8 cellular contexts compared by ENCODE assay signal in genomic region chr1:169894424-169895145, GRCh38.
A peak's percentile ranks its signal among the peaks of the same experiment; 100 is the strongest.
DNase-seq lines count a peak whose midpoint lies in the region; ATAC-seq and TF ChIP-seq lines count a peak whose summit lies in the region.

No MANE protein-coding gene starts in this region.

- peak; percentile 57 for DNase-seq in NCI-H748 (lab: John Stamatoyannopoulos, UW; ENCODE audit: unreplicated experiment)
- DNase-seq in NCI-H748 treated with DMSO at 0.1 percent for 48 hours (lab: John Stamatoyannopoulos, UW), result no peak
- DNase-seq in iPS DF 6.9 (ENCODE audit: low read depth, low spot score), result no peak
- no peak for DNase-seq in NCI-H128 (lab: John Stamatoyannopoulos, UW; ENCODE audit: unreplicated experiment)
- DNase-seq in SIG-M5 (lab: John Stamatoyannopoulos, UW), result no peak

- H3K4me1 ChIP-seq in iPS DF 6.9 (ENCODE audit: control insufficient read depth, insufficient read depth, low read length) (peaks cover 4% of the 10 kb centered on the region; the same call in 1 of the 2 replicates), subcutaneous abdominal adipose tissue (ENCODE audit: control insufficient read depth in 5 of 5, insufficient read depth in 5 of 5, low read length in 5 of 5) (peaks cover 0 to 33% (median 28%) of the 10 kb centered on the region in 5 donors)

- no peak for ATAC-seq in GM21360 (IDR thresholded peaks at IDR 0.05; ENCODE audit: unreplicated experiment)

- H3K27me3 ChIP-seq in iPS DF 6.9 (ENCODE audit: control insufficient read depth, insufficient read depth, low read length), result no peaks in the 10 kb centered on the region
- H3K27me3 ChIP-seq in subcutaneous abdominal adipose tissue (ENCODE audit: control insufficient read depth in 5 of 5, insufficient read depth in 4 of 5, low read length in 5 of 5), result no peaks in the 10 kb centered on the region

- H3K27ac ChIP-seq in iPS DF 6.9 (ENCODE audit: low read length) (no peak overlapping the region), subcutaneous abdominal adipose tissue (ENCODE audit: low read depth, low read length) (peak overlapping the region; percentile 100)

- no CpG with 5 or more reads among the region's 15 CpGs for WGBS in iPS DF 6.9 (ENCODE audit: insufficient coverage, insufficient read length)

- peak overlapping the region in 4 of 5 donors; percentile 51 to 99 (median 96) for H3K9ac ChIP-seq in subcutaneous abdominal adipose tissue (ENCODE audit: low read length in 5 of 5)

- H3K4me3 ChIP-seq in WI38 (ENCODE audit: low read depth, low read length) (peak overlapping the region; percentile 74), iPS DF 6.9 (ENCODE audit: low read length) (peak overlapping the region; percentile 9; the same call in 1 of the 2 replicates), subcutaneous abdominal adipose tissue (ENCODE audit: low read depth in 1 of 5, low read length in 5 of 5) (peak overlapping the region; percentile 76 to 89 (median 84))

- no peaks in the 10 kb centered on the region for H3K9me3 ChIP-seq in iPS DF 6.9 (ENCODE audit: control insufficient read depth, insufficient read depth, low read length)
- no peaks in the 10 kb centered on the region for H3K9me3 ChIP-seq in subcutaneous abdominal adipose tissue (ENCODE audit: control insufficient read depth in 5 of 5, low read length in 5 of 5)

- H3K36me3 ChIP-seq in iPS DF 6.9 (ENCODE audit: control insufficient read depth, insufficient read depth, low read length) (no peaks in the 10 kb centered on the region), subcutaneous abdominal adipose tissue (ENCODE audit: control insufficient read depth in 5 of 5, insufficient read depth in 5 of 5, low read length in 5 of 5) (no peaks in the 10 kb centered on the region)

- TF ChIP-seq CTCF in WI38 (IDR thresholded peaks at IDR 0.05; ENCODE audit: low read depth, low read length), result no peak

Comparison
In these comparisons a context has a peak if more than half of its experiments do, and no peak if none do; other contexts are left out.
1. H3K4me3 ChIP-seq: peak in every context shown above with its lines; median percentile 84 in subcutaneous abdominal adipose tissue; 74 in WI38; 9 in iPS DF 6.9.